In the genomic region with DNA sequence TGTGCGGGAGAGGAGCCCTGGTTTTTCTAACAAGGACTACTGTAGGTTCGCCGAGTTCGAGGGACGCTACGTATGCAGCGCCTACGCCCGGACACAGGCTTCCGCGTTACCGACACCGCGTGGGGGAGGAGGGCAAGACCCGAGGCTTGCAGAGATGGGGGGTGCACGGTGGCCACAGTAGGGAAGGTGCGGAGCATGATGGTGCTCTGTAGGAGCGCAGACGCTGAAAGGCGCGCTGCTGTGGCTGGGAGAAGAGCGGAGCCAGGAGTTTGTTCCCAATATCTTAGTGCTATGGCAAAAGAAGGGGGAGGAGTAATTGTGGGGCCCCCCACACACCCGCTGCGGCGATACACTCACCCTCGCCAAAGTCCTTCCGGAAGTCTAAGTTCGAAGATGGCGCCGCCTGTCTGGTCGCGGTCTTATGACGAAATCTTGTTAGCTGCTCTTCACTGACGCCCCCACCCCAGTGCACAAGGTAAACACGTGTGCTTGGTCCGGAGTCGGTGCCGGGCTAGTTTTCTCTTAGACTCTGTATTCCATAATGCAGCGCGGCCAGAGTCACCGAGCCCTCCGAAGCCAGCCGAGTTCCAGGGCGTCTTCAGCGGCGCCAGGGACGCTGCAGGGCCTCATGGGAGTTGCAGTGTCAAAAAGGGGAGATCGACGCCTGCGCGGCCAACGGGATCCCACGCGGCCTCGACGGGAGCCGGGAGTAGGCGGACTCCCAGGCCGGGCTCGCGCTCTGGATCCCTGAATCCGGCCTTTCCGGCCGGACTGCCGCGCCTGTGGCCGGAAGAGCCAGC, we compare ENCODE assay signal across 8 cellular contexts. TPM values are rescaled to one million over a fixed set of nuclear protein-coding genes. Genes with fewer than 3 reads are reported as not detected.
DNase-seq lines count a peak whose midpoint lies in the region; FAIRE-seq and TF ChIP-seq lines count a peak whose summit lies in the region.

A gene with protein sequence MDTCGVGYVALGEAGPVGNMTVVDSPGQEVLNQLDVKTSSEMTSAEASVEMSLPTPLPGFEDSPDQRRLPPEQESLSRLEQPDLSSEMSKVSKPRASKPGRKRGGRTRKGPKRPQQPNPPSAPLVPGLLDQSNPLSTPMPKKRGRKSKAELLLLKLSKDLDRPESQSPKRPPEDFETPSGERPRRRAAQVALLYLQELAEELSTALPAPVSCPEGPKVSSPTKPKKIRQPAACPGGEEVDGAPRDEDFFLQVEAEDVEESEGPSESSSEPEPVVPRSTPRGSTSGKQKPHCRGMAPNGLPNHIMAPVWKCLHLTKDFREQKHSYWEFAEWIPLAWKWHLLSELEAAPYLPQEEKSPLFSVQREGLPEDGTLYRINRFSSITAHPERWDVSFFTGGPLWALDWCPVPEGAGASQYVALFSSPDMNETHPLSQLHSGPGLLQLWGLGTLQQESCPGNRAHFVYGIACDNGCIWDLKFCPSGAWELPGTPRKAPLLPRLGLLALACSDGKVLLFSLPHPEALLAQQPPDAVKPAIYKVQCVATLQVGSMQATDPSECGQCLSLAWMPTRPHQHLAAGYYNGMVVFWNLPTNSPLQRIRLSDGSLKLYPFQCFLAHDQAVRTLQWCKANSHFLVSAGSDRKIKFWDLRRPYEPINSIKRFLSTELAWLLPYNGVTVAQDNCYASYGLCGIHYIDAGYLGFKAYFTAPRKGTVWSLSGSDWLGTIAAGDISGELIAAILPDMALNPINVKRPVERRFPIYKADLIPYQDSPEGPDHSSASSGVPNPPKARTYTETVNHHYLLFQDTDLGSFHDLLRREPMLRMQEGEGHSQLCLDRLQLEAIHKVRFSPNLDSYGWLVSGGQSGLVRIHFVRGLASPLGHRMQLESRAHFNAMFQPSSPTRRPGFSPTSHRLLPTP (minus strand): TSS at position 383 of the 800 bp plus-strand sequence. CDS start 13,210 bp downstream, outside the sequence.

- H3K27me3 ChIP-seq in neutrophil: no peaks in the 10 kb centered on the region

- peak; percentile 97 for DNase-seq in GM03348 (ENCODE audit: low spot score)
- DNase-seq in HFF-Myc (ENCODE audit: extremely low read depth, low read depth): peak; percentile 96
- DNase-seq in NAMALWA (ENCODE audit: low spot score): peak; percentile 98
- DNase-seq in SK-N-DZ (ENCODE audit: low spot score): peak; percentile 98
- peak; percentile 94 for DNase-seq in activated naive CD4-positive, alpha-beta T cell treated with anti-CD3 and anti-CD28 coated beads for 36 hours
- DNase-seq in frontal cortex (ENCODE audit: low spot score in 2 of 2): peak; percentile 85 to 91
- peak; percentile 76 to 100 (median 96) for DNase-seq in substantia nigra (lab: John Stamatoyannopoulos, UW)

- H3K36me3 ChIP-seq in neutrophil: no peaks in the 10 kb centered on the region

- H3K4me3 Mint-ChIP-seq in activated naive CD4-positive, alpha-beta T cell treated with anti-CD3 and anti-CD28 coated beads for 36 hours: peak within 1 kb of the TSS; percentile 99

- no peak for TF ChIP-seq CTCF in HFF-Myc (IDR thresholded peaks at IDR 0.05; ENCODE audit: low read depth, low read length, missing control alignments)
- no peak for TF ChIP-seq CTCF in neutrophil (IDR thresholded peaks at IDR 0.05)

- intact Hi-C loops in activated naive CD4-positive, alpha-beta T cell treated with anti-CD3 and anti-CD28 coated beads for 36 hours (cut with micrococcal nuclease): loop anchor here (1.0 to 5.0 kb wide), 9 partner anchors 14 to 1324 kb away; a partner anchor contains a TSS

- peak within 1 kb of the TSS; percentile 92 for H3K27ac ChIP-seq in neutrophil
- H3K27ac ChIP-seq in substantia nigra (ENCODE audit: low read depth, low read length, poor library complexity, severe bottlenecking): peak within 1 kb of the TSS; percentile 94

- peak within 1 kb of the TSS; percentile 99 for H3K27ac Mint-ChIP-seq in activated naive CD4-positive, alpha-beta T cell treated with anti-CD3 and anti-CD28 coated beads for 36 hours

- no peak for FAIRE-seq in frontal cortex (lab: Jason Lieb, UNC)

- H3K4me1 Mint-ChIP-seq in activated naive CD4-positive, alpha-beta T cell treated with anti-CD3 and anti-CD28 coated beads for 36 hours (ENCODE audit: low read depth): peaks cover 59% of the 10 kb centered on the region

- H3K36me3 Mint-ChIP-seq in activated naive CD4-positive, alpha-beta T cell treated with anti-CD3 and anti-CD28 coated beads for 36 hours (ENCODE audit: low read depth): peaks cover 26% of the 10 kb centered on the region

- CTCF ChIA-PET in activated naive CD4-positive, alpha-beta T cell treated with anti-CD3 and anti-CD28 coated beads for 36 hours (lab: Charles Lee): interaction anchor here (0.6 to 1.8 kb wide), 2 partner anchors 11 to 14 kb away, joined by 3 to 6 read pairs; a partner anchor contains a TSS

- peak within 1 kb of the TSS; percentile 84 for H3K4me3 ChIP-seq in HFF-Myc (replicated peaks; ENCODE audit: low read depth, low read length)
- H3K4me3 ChIP-seq in neutrophil (ENCODE audit: low read depth in 1 of 2, low read length in 1 of 2): peak within 1 kb of the TSS; percentile 89 to 94

- peaks cover 18 to 22% of the 10 kb centered on the region in 2 experiments for H3K4me1 ChIP-seq in neutrophil (ENCODE audit: control insufficient read depth in 1 of 2, insufficient read depth in 1 of 2, low read depth in 1 of 2, low read length in 1 of 2)

- no peaks in the 10 kb centered on the region for H3K27me3 Mint-ChIP-seq in activated naive CD4-positive, alpha-beta T cell treated with anti-CD3 and anti-CD28 coated beads for 36 hours (ENCODE audit: low read depth)

- H3K9me3 Mint-ChIP-seq in activated naive CD4-positive, alpha-beta T cell treated with anti-CD3 and anti-CD28 coated beads for 36 hours: no peaks in the 10 kb centered on the region

- H3K9me3 ChIP-seq in neutrophil: no peaks in the 10 kb centered on the region

RNA-seq across cellular contexts. Expression of the gene that starts here (rescaled TPM):
- 53.5 and 61.1 TPM in 2 replicates for polyA plus RNA-seq in SK-N-DZ (2014; cell fraction: cytosol; rRNA removed)
- 73.2 and 101 TPM in 2 replicates for polyA plus RNA-seq in SK-N-DZ (2014; cell fraction: nucleus; rRNA removed)
- 10 to 100 TPM; 62.9 to 72.3 TPM for total RNA-seq in activated naive CD4-positive, alpha-beta T cell treated with anti-CD3 and anti-CD28 coated beads for 36 hours
- 37.5 TPM for total RNA-seq in frontal cortex

Comparison
In these comparisons a context has a peak if more than half of its experiments do, and no peak if none do; other contexts are left out.
1. Peak in every context shown above with its lines: DNase-seq, H3K4me3 ChIP-seq and H3K27ac ChIP-seq.